In genomic region chr20:2793471-2793870, GRCh38 we compare ENCODE assay signal across 25 cellular contexts. TPM values are rescaled to one million over a fixed set of nuclear protein-coding genes. Genes with fewer than 3 reads are reported as not detected.
"Had no signal": no experiment of that assay in that cellular context is flagged by ENCODE, and none has a peak within 500 bp of the region (broad histone marks: within the 10 kb centered on the region; RNA-seq: fewer than 3 reads in every experiment).

No MANE protein-coding gene starts in this region.

- H3K9me3 Mint-ChIP-seq: naive thymus-derived CD8-positive, alpha-beta T cell; stimulated activated effector memory CD8-positive, alpha-beta T cell treated with anti-CD3 and anti-CD28 coated beads, Interleukin-12 subunit alpha, Interleukin-12 subunit beta, amount 100 ng/mL, for 72 hours had no signal

- H3K4me1 ChIP-seq: gastrocnemius medialis, lower lobe of right lung, neural progenitor cell, psoas muscle, sigmoid colon, stomach, tibial artery, upper lobe of left lung had no signal

- H3K4me2 ChIP-seq: neural progenitor cell had no signal

- DNase-seq: dorsolateral prefrontal cortex; effector CD4-positive, alpha-beta T cell; foreskin fibroblast; gastrocnemius medialis; head of caudate nucleus; left ventricle myocardium superior; lower lobe of right lung; naive thymus-derived CD8-positive, alpha-beta T cell; nucleus accumbens; ovary; psoas muscle; right cardiac atrium; sigmoid colon; stimulated activated CD4-positive, alpha-beta T cell treated with anti-CD3 and anti-CD28 coated beads, Interleukin-2, amount 100 ng/mL, for 24 hours; stimulated activated CD4-positive, alpha-beta T cell treated with anti-CD3 and anti-CD28 coated beads, Interleukin-4, amount 100 ng/mL, for 24 hours; stimulated activated naive CD4-positive, alpha-beta T cell treated with Interleukin-2 at 50 U/mL for 16 hours; stomach; tibial artery; upper lobe of left lung had no signal

- H3K4me1 Mint-ChIP-seq: stimulated activated effector memory CD8-positive, alpha-beta T cell treated with anti-CD3 and anti-CD28 coated beads, Interleukin-12 subunit alpha, Interleukin-12 subunit beta, amount 100 ng/mL, for 72 hours had no signal

- H3K27ac Mint-ChIP-seq: neural progenitor cell; stimulated activated effector memory CD8-positive, alpha-beta T cell treated with anti-CD3 and anti-CD28 coated beads, Interleukin-12 subunit alpha, Interleukin-12 subunit beta, amount 100 ng/mL, for 72 hours had no signal

- H3K9ac ChIP-seq: neural progenitor cell had no signal

- H3K36me3 ChIP-seq: gastrocnemius medialis, lower lobe of right lung, neural progenitor cell, ovary, sigmoid colon, stomach, tibial artery, upper lobe of left lung had no signal

- H3K36me3 Mint-ChIP-seq: naive thymus-derived CD8-positive, alpha-beta T cell; stimulated activated effector memory CD8-positive, alpha-beta T cell treated with anti-CD3 and anti-CD28 coated beads, Interleukin-12 subunit alpha, Interleukin-12 subunit beta, amount 100 ng/mL, for 72 hours had no signal

- H3K27me3 ChIP-seq: neural progenitor cell, ovary had no signal

- H2AFZ ChIP-seq: neural progenitor cell had no signal

- H3K27ac ChIP-seq: dorsolateral prefrontal cortex, epithelial cell of prostate, gastrocnemius medialis, lower lobe of right lung, neural progenitor cell, ovary, psoas muscle, sigmoid colon, stomach, tibial artery, upper lobe of left lung had no signal

- H3K4me3 ChIP-seq: dorsolateral prefrontal cortex, gastrocnemius medialis, lower lobe of right lung, neural progenitor cell, ovary, psoas muscle, sigmoid colon, stomach, tibial artery, upper lobe of left lung had no signal

- H3K9me3 ChIP-seq: gastrocnemius medialis, lower lobe of right lung, ovary, psoas muscle, sigmoid colon, stomach, tibial artery, upper lobe of left lung had no signal

- H3K4me3 Mint-ChIP-seq: naive thymus-derived CD8-positive, alpha-beta T cell; neural progenitor cell; stimulated activated effector memory CD8-positive, alpha-beta T cell treated with anti-CD3 and anti-CD28 coated beads, Interleukin-12 subunit alpha, Interleukin-12 subunit beta, amount 100 ng/mL, for 72 hours had no signal

- FAIRE-seq: colon, keratinocyte, urothelium cell line had no signal

RNA-seq across cellular contexts. Expression of gene CPXM1, which starts 7.0 kb away (rescaled TPM):
- polyA plus RNA-seq: keratinocyte had no signal

RNA-seq across cellular contexts. Expression of gene C20orf141, which starts 21.3 kb away (rescaled TPM):
- polyA plus RNA-seq: keratinocyte; naive thymus-derived CD8-positive, alpha-beta T cell; ovary; psoas muscle; right cardiac atrium; stomach had no signal

RNA-seq across cellular contexts. Expression of gene TMEM239, which starts 22.7 kb away (rescaled TPM):
- polyA plus RNA-seq: keratinocyte; naive thymus-derived CD8-positive, alpha-beta T cell; ovary; psoas muscle; right cardiac atrium; sigmoid colon; stomach had no signal
